Comparison of ENCODE assay signal across 12 cellular contexts in genomic region chr1:159598196-159598595, GRCh38. TPM values are rescaled to one million over a fixed set of nuclear protein-coding genes. Genes with fewer than 3 reads are reported as not detected.
DNase-seq lines count a peak whose midpoint lies in the region; TF ChIP-seq lines count a peak whose summit lies in the region.
"Had no signal": no experiment of that assay in that cellular context is flagged by ENCODE, and none has a peak within 500 bp of the region (broad histone marks: within the 10 kb centered on the region; RNA-seq: fewer than 3 reads in every experiment).

No MANE protein-coding gene starts in this region.

- no peak for TF ChIP-seq CTCF in AG10803 (conservative IDR thresholded peaks at IDR 0.05; ENCODE audit: low read length)
- TF ChIP-seq CTCF in cardiac fibroblast (IDR thresholded peaks at IDR 0.05; ENCODE audit: low read depth, low read length) = no peak
- TF ChIP-seq CTCF in colonic mucosa (IDR thresholded peaks at IDR 0.05) = no peak

- no peaks in the 10 kb centered on the region for H3K36me3 Mint-ChIP-seq in activated CD4-positive, alpha-beta T cell treated with anti-CD3 and anti-CD28 coated beads, Interleukin-2, amount 10 ng/mL, durations not matched to agents 24 days and 14 days (ENCODE audit: low read depth)
- H3K36me3 Mint-ChIP-seq: brain, naive B cell, T-cell had no signal

- peaks cover 4% of the 10 kb centered on the region for H3K9me3 Mint-ChIP-seq in activated CD4-positive, alpha-beta T cell treated with anti-CD3 and anti-CD28 coated beads, Interleukin-2, amount 10 ng/mL, durations not matched to agents 24 days and 14 days

- no peaks in the 10 kb centered on the region for H3K4me1 ChIP-seq in colonic mucosa

- H3K9me3 ChIP-seq in MG63 (no peaks in the 10 kb centered on the region), colonic mucosa (no peaks in the 10 kb centered on the region)
- H3K9me3 ChIP-seq: heart left ventricle had no signal

- H3K4me3 ChIP-seq in AG10803 (ENCODE audit: low read length) (no peak overlapping the region), MG63 (no peak overlapping the region), cardiac fibroblast (replicated peaks in 1 of 2; ENCODE audit: low read depth in 2 of 2, low read length in 2 of 2) (no peak overlapping the region), colonic mucosa (no peak overlapping the region)
- H3K4me3 ChIP-seq: heart left ventricle had no signal

- H3K36me3 ChIP-seq in MG63 = no peaks in the 10 kb centered on the region
- H3K36me3 ChIP-seq in colonic mucosa = no peaks in the 10 kb centered on the region
- H3K36me3 ChIP-seq: heart left ventricle had no signal

- H3K27ac ChIP-seq in colonic mucosa = no peak overlapping the region
- H3K27ac ChIP-seq: heart left ventricle had no signal

- H3K27ac Mint-ChIP-seq in activated CD4-positive, alpha-beta T cell treated with anti-CD3 and anti-CD28 coated beads, Interleukin-2, amount 10 ng/mL, durations not matched to agents 24 days and 14 days = no peak overlapping the region
- H3K27ac Mint-ChIP-seq: brain, naive B cell, T-cell had no signal

- no peaks in the 10 kb centered on the region for H3K4me1 Mint-ChIP-seq in activated CD4-positive, alpha-beta T cell treated with anti-CD3 and anti-CD28 coated beads, Interleukin-2, amount 10 ng/mL, durations not matched to agents 24 days and 14 days
- H3K4me1 Mint-ChIP-seq: brain, naive B cell, T-cell had no signal

- intact Hi-C loops in activated CD4-positive, alpha-beta T cell treated with anti-CD3 and anti-CD28 coated beads, Interleukin-2, amount 10 ng/mL, durations not matched to agents 24 days and 14 days (cut with micrococcal nuclease) = no loop called here
- intact Hi-C loops in colonic mucosa (cut with DNase I) = no loop called here

- no peaks in the 10 kb centered on the region for H3K27me3 Mint-ChIP-seq in activated CD4-positive, alpha-beta T cell treated with anti-CD3 and anti-CD28 coated beads, Interleukin-2, amount 10 ng/mL, durations not matched to agents 24 days and 14 days

- H3K9ac ChIP-seq in colonic mucosa (ENCODE audit: low read depth in 2 of 2, low read length in 2 of 2) = no peak overlapping the region

- H3K27me3 ChIP-seq in MG63 (no peaks in the 10 kb centered on the region; the same call in 1 of the 2 replicates), colonic mucosa (no peaks in the 10 kb centered on the region)
- H3K27me3 ChIP-seq: heart left ventricle had no signal

- DNase-seq in AG10803 (ENCODE audit: low read depth) (peak; percentile 98), MG63 (peak; percentile 26), cardiac fibroblast (ENCODE audit: low read depth in 2 of 2) (peak; percentile 88 to 96), kidney tubule cell (ENCODE audit: low spot score) (peak; percentile 99), NCI-H446 treated with DMSO at 0.1 percent for 48 hours (lab: John Stamatoyannopoulos, UW) (no peak), colonic mucosa (no peak), anterior cingulate cortex (lab: John Stamatoyannopoulos, UW) (no peak)
- DNase-seq in activated CD4-positive, alpha-beta T cell treated with anti-CD3 and anti-CD28 coated beads, Interleukin-2, amount 10 ng/mL, durations not matched to agents 24 days and 14 days = no peak
- DNase-seq: heart left ventricle, naive B cell, T-cell had no signal

- no peak overlapping the region for H3K4me3 Mint-ChIP-seq in activated CD4-positive, alpha-beta T cell treated with anti-CD3 and anti-CD28 coated beads, Interleukin-2, amount 10 ng/mL, durations not matched to agents 24 days and 14 days
- H3K4me3 Mint-ChIP-seq: brain, naive B cell, T-cell had no signal

RNA-seq across cellular contexts. Expression of gene APCS, which starts 10.6 kb away (rescaled TPM):
- not detected in 2 replicates for total RNA-seq in MG63 (2014; rRNA removed; shearing (Covaris generic); ENCODE audit: low replicate concordance)
- not detected in 2 replicates for total RNA-seq in activated CD4-positive, alpha-beta T cell treated with anti-CD3 and anti-CD28 coated beads, Interleukin-2, amount 10 ng/mL, durations not matched to agents 24 days and 14 days
- total RNA-seq in colonic mucosa = under 1 TPM in 1 of 2 donors, not detected in 1; 0.84 TPM
- total RNA-seq: heart left ventricle had no signal

Comparison
In these comparisons a context has a peak if more than half of its experiments do, and no peak if none do; other contexts are left out.
1. DNase-seq: peak in AG10803 (single experiment), MG63 (single experiment), cardiac fibroblast (2 of 2) and kidney tubule cell (single experiment); none in NCI-H446 treated with DMSO at 0.1 percent for 48 hours (single experiment), activated CD4-positive, alpha-beta T cell treated with anti-CD3 and anti-CD28 coated beads, Interleukin-2, amount 10 ng/mL, durations not matched to agents 24 days and 14 days (single experiment), colonic mucosa (single experiment) and anterior cingulate cortex (0 of 58).